15 cellular contexts compared by ENCODE assay signal in genomic region chr3:189631373-189631408, GRCh38. TPM values are rescaled to one million over a fixed set of nuclear protein-coding genes. Genes with fewer than 3 reads are reported as not detected.
DNase-seq lines count a peak whose midpoint lies in the region; ATAC-seq, FAIRE-seq and TF ChIP-seq lines count a peak whose summit lies in the region.
"Had no signal": no experiment of that assay in that cellular context is flagged by ENCODE, and none has a peak within 500 bp of the region (broad histone marks: within the 10 kb centered on the region; RNA-seq: fewer than 3 reads in every experiment).

Gene TP63, plus strand, starts transcription at chr3:189631389. Its CDS starts 127 bp downstream, at chr3:189631516.

- POLR2A ChIA-PET in GM12878 (lab: Charles Lee), result interaction anchor here (1.7 kb wide), 1 partner anchor 24 kb away, joined by 4 read pairs; no protein-coding TSS in a partner anchor

- H3K9me3 ChIP-seq in BLaER1 (no peaks in the 10 kb centered on the region), GM12878 (replicated peaks; ENCODE audit: control insufficient read depth, insufficient read depth, low read length) (peaks cover 2% of the 10 kb centered on the region; the same call in 2 of the 3 replicates), muscle layer of duodenum (ENCODE audit: control insufficient read depth in 1 of 2, low read length in 2 of 2) (no peaks in the 10 kb centered on the region)
- H3K9me3 ChIP-seq: colonic mucosa, HAP-1, left lung had no signal

- RAD21 ChIA-PET in GM12878 (lab: Charles Lee; ENCODE audit: unreplicated experiment), result interaction anchor here (1.0 to 3.9 kb wide), 13 partner anchors 10 to 358 kb away, joined by 3 to 29 read pairs (median 5); no protein-coding TSS in a partner anchor

- no peak for FAIRE-seq in GM12878 (lab: Jason Lieb, UNC)

- no peak for TF ChIP-seq RAD21 in GM12878 (IDR thresholded peaks at IDR 0.05; ENCODE audit: insufficient read depth, low read depth, low read length)

- no peaks in the 10 kb centered on the region for H4K20me1 ChIP-seq in BLaER1
- no peaks in the 10 kb centered on the region for H4K20me1 ChIP-seq in GM23338 (replicated peaks; ENCODE audit: insufficient read depth)
- H4K20me1 ChIP-seq in GM12878 (ENCODE audit: control insufficient read depth, insufficient read depth), result no peaks in the 10 kb centered on the region

- H3K9me2 ChIP-seq in GM23338 (ENCODE audit: insufficient read depth), result no peaks in the 10 kb centered on the region

- H3K4me1 ChIP-seq in BLaER1 (peaks cover 38% of the 10 kb centered on the region), GM23338 (ENCODE audit: insufficient read depth) (peaks cover 24% of the 10 kb centered on the region), GM12878 (ENCODE audit: control insufficient read depth, insufficient read depth, low read length) (peaks cover 10% of the 10 kb centered on the region; the same call in 1 of the 2 replicates), muscle layer of duodenum (ENCODE audit: control insufficient read depth in 1 of 2, insufficient read depth in 2 of 2, low read length in 2 of 2) (peaks cover 0 to 4% of the 10 kb centered on the region in 2 donors)
- H3K4me1 ChIP-seq: colonic mucosa, HAP-1 had no signal

- H2AFZ ChIP-seq in GM23338 (peak within 1 kb of the TSS; percentile 34; the same call in 1 of the 2 replicates), GM12878 (ENCODE audit: control insufficient read depth, low read depth, low read length) (peak within 1 kb of the TSS; percentile 65)

- TF ChIP-seq CTCF in GM23338 (conservative IDR thresholded peaks at IDR 0.05; ENCODE audit: low read depth in 2 of 2) (no peak), GM12878 (IDR thresholded peaks at IDR 0.05 in 2 of 3, conservative IDR thresholded peaks at IDR 0.05 in 1 of 3; ENCODE audit: control insufficient read depth in 2 of 3, extremely low read depth in 1 of 3, insufficient read depth in 1 of 3, low read depth in 3 of 3, low read length in 3 of 3) (no peak)

- peaks cover 34% of the 10 kb centered on the region for H3K4me1 Mint-ChIP-seq in GM23338

- DNase-seq in GM23338 (ENCODE audit: low spot score) (no peak), GM12878 (ENCODE audit: low read depth, low spot score) (no peak), DMS53 treated with DMSO at 0.1 percent for 48 hours (lab: John Stamatoyannopoulos, UW; ENCODE audit: unreplicated experiment) (no peak), head of caudate nucleus (no peak)
- DNase-seq: colonic mucosa, KBM-7, left lung, posterior cingulate gyrus had no signal

- no peak for TF ChIP-seq EP300 in GM12878 (IDR thresholded peaks at IDR 0.05; ENCODE audit: borderline replicate concordance in 1 of 2, control insufficient read depth in 1 of 2, low read depth in 2 of 2, low read length in 2 of 2)

- H3K36me3 Mint-ChIP-seq in GM23338 (ENCODE audit: low read depth), result no peaks in the 10 kb centered on the region
- H3K36me3 Mint-ChIP-seq: type B pancreatic cell had no signal

- intact Hi-C loops in GM12878 (cut with micrococcal nuclease; ENCODE audit: unreplicated experiment), result loop anchor here (2.0 to 5.0 kb wide), 6 partner anchors 44 to 359 kb away; no protein-coding TSS in a partner anchor
- intact Hi-C loops in head of caudate nucleus (cut with DNase I), result no loop called here

- H3K36me3 ChIP-seq in BLaER1 (no peaks in the 10 kb centered on the region), GM23338 (ENCODE audit: insufficient read depth) (no peaks in the 10 kb centered on the region), GM12878 (ENCODE audit: control insufficient read depth in 2 of 2, insufficient read depth in 2 of 2, low read length in 1 of 2) (no peaks in the 10 kb centered on the region), muscle layer of duodenum (ENCODE audit: control insufficient read depth in 1 of 2, insufficient read depth in 2 of 2, low read length in 2 of 2) (no peaks in the 10 kb centered on the region)
- H3K36me3 ChIP-seq: colonic mucosa, HAP-1, left lung had no signal

- no peak for TF ChIP-seq POLR2A in GM12878 (IDR thresholded peaks at IDR 0.05; ENCODE audit: low read depth, low read length)

- H3K27me3 ChIP-seq in BLaER1 (no peaks in the 10 kb centered on the region), GM23338 (ENCODE audit: insufficient read depth) (no peaks in the 10 kb centered on the region), GM12878 (replicated peaks in 1 of 2; ENCODE audit: control insufficient read depth in 2 of 2, insufficient read depth in 2 of 2, low read length in 1 of 2) (no peaks in the 10 kb centered on the region), muscle layer of duodenum (ENCODE audit: low read depth, low read length) (no peaks in the 10 kb centered on the region)
- H3K27me3 ChIP-seq: colonic mucosa, left lung had no signal

- H3K4me3 ChIP-seq in BLaER1 (peak within 1 kb of the TSS; percentile 21), GM23338 (no peak within 1 kb of the TSS), GM12878 (peak within 1 kb of the TSS; percentile 65), muscle layer of duodenum (ENCODE audit: low read depth in 1 of 2, low read length in 2 of 2) (peak within 1 kb of the TSS; percentile 28 to 31)
- H3K4me3 ChIP-seq: colonic mucosa, HAP-1, left lung had no signal

- CTCF ChIA-PET in GM12878 (lab: Yijun Ruan, JAX), result interaction anchor here (0.9 to 2.3 kb wide), 5 partner anchors 10 to 358 kb away, joined by 3 to 7 read pairs (median 4); no protein-coding TSS in a partner anchor

- BruUV-seq in GM12878 (replicated peaks; lab: Mats Ljungman, UMichigan), result no TSS peak

- no peak within 1 kb of the TSS for H3K27ac Mint-ChIP-seq in GM23338
- H3K27ac Mint-ChIP-seq: activated naive CD4-positive, alpha-beta T cell treated with anti-CD3 and anti-CD28 coated beads for 36 hours; type B pancreatic cell had no signal

- H3K79me2 ChIP-seq in GM23338 (replicated peaks; ENCODE audit: insufficient read depth) (no peaks in the 10 kb centered on the region), GM12878 (ENCODE audit: control insufficient read depth, insufficient read depth, low read length) (peaks cover 19% of the 10 kb centered on the region)

- peak within 1 kb of the TSS; percentile 71 for H3K4me2 ChIP-seq in BLaER1
- H3K4me2 ChIP-seq in GM23338, result no peak within 1 kb of the TSS
- peak within 1 kb of the TSS; percentile 82 for H3K4me2 ChIP-seq in GM12878 (ENCODE audit: control insufficient read depth, insufficient read depth)

- H3K4me3 Mint-ChIP-seq in GM23338, result no peak within 1 kb of the TSS
- H3K4me3 Mint-ChIP-seq: activated naive CD4-positive, alpha-beta T cell treated with anti-CD3 and anti-CD28 coated beads for 36 hours; type B pancreatic cell had no signal

- peaks cover 2% of the 10 kb centered on the region for H3K27me3 Mint-ChIP-seq in GM23338 (ENCODE audit: insufficient read depth, low read depth, poor library complexity)

- no peaks in the 10 kb centered on the region for H3F3A ChIP-seq in GM23338 (replicated peaks; ENCODE audit: low read depth)

- peak within 1 kb of the TSS; percentile 47; the same call in 1 of the 2 replicates for H3K9ac ChIP-seq in BLaER1
- peak within 1 kb of the TSS; percentile 48 for H3K9ac ChIP-seq in GM12878 (ENCODE audit: control insufficient read depth, insufficient read depth, low read length)

- SMC1A ChIA-PET in GM12878 (lab: Charles Lee; ENCODE audit: uncharacterized antibody, unreplicated experiment), result interaction anchor here (1.0 to 5.5 kb wide), 17 partner anchors 9 to 746 kb away, joined by 3 to 39 read pairs (median 6); no protein-coding TSS in a partner anchor

- peak within 1 kb of the TSS; percentile 46 for H3K27ac ChIP-seq in BLaER1
- H3K27ac ChIP-seq in GM23338 (ENCODE audit: low read depth), result no peak within 1 kb of the TSS
- H3K27ac ChIP-seq in GM12878 (ENCODE audit: control insufficient read depth, insufficient read depth), result peak within 1 kb of the TSS; percentile 86
- H3K27ac ChIP-seq in muscle layer of duodenum (ENCODE audit: low read length), result peak within 1 kb of the TSS; percentile 39
- H3K27ac ChIP-seq: colonic mucosa, left lung had no signal

- ATAC-seq in GM23338, result no peak
- no peak for ATAC-seq in GM12878
- no peak for ATAC-seq in GM21447 (IDR thresholded peaks at IDR 0.05; ENCODE audit: unreplicated experiment)
- ATAC-seq in GM19035 (IDR thresholded peaks at IDR 0.05; ENCODE audit: unreplicated experiment), result no peak

- H3K9me3 Mint-ChIP-seq in GM23338, result no peaks in the 10 kb centered on the region
- H3K9me3 Mint-ChIP-seq: activated naive CD4-positive, alpha-beta T cell treated with anti-CD3 and anti-CD28 coated beads for 36 hours; type B pancreatic cell had no signal

- in situ Hi-C loops in GM12878 (cut with MboI), result no loop called here

TF ChIP-seq in GM23338, 12 proteins besides CTCF, POLR2A, EP300 and RAD21 (continues in another document):
- TF ChIP-seq NANOG (IDR thresholded peaks at IDR 0.05; ENCODE audit: borderline replicate concordance) (no peak), ZNF114 (CRISPR knock-in tag; IDR thresholded peaks at IDR 0.05) (no peak), EZH2phosphoT487 (IDR thresholded peaks at IDR 0.05; ENCODE audit: unreplicated experiment) (no peak), STAT1 (IDR thresholded peaks at IDR 0.05; ENCODE audit: unreplicated experiment) (no peak)

TF ChIP-seq in GM12878, 131 proteins besides CTCF, POLR2A, EP300 and RAD21 (continues in another document):
- TF ChIP-seq EGR1 (IDR thresholded peaks at IDR 0.05; ENCODE audit: borderline replicate concordance in 1 of 2, low read depth in 2 of 2, low read length in 2 of 2), result no peak
- no peak for TF ChIP-seq CHD2 (IDR thresholded peaks at IDR 0.05; ENCODE audit: borderline replicate concordance, low read depth, low read length)
- TF ChIP-seq LARP7 (IDR thresholded peaks at IDR 0.05), result no peak
- no peak for TF ChIP-seq HDGF (IDR thresholded peaks at IDR 0.05)
- no peak for TF ChIP-seq POU2F2 (IDR thresholded peaks at IDR 0.05; ENCODE audit: borderline replicate concordance, low read depth, low read length)

RNA-seq across cellular contexts. Expression of gene TP63, which starts in this region (rescaled TPM):
- total RNA-seq in GM23338 (2014; rRNA removed; shearing (Covaris generic)), result not detected in 2 replicates
- polyA plus RNA-seq in GM23338 (2016; fragmentation: Nextera tagmentation; extraction: Ambion mirVana) (0.30 TPM in 1 of 2 replicates, not detected in the other), GM12878 (2011; rRNA removed) (4.1 and 6.0 TPM in 2 replicates), GM12878 (2014; fragmentation: Illumina TruSeq; extraction: Trizol) (7.3 and 8.5 TPM in 2 replicates), GM12878 (2014; fragmentation: Nextera tagmentation; extraction: Ambion mirVana) (1 to 10 TPM; 1.4 to 1.8 TPM), GM12878 (2014; rRNA removed) (4.1 and 6.1 TPM in 2 replicates), GM12878 (2016; fragmentation: Nextera tagmentation; extraction: Ambion mirVana) (10 to 100 TPM in 1 of 2 experiments, 1 to 10 TPM in 1; 8.6 to 10.8 TPM)
- 21.5 and 25.8 TPM in 2 replicates for total RNA-seq in GM12878 (2013; cell fraction: nucleolus; rRNA removed)
- total RNA-seq in GM12878 (2014; rRNA removed) (5.1 and 5.2 TPM in 2 replicates), GM12878 (2014; rRNA removed; fragmentation: Illumina TruSeq; extraction: Trizol) (6.1 and 6.4 TPM in 2 replicates), GM12878 (2021) (8.3 and 9.8 TPM in 2 replicates)
- polyA plus RNA-seq in GM12878 (2011; ENCODE audit: low read depth), result 6.6 TPM
- 8.6 and 10.4 TPM in 2 replicates for polyA plus RNA-seq in GM12878 (2011; cell fraction: cytosol; rRNA removed)
- 5.0 and 6.7 TPM in 2 replicates for polyA plus RNA-seq in GM12878 (2011; cell fraction: nucleus; rRNA removed)
- 8.9 and 9.6 TPM in 2 replicates for polyA plus RNA-seq in GM12878 (2012)
- 10.6 and 15.3 TPM in 2 replicates for polyA minus RNA-seq in GM12878 (2011; rRNA and poly(A)+ RNA removed)
- 5.7 and 6.4 TPM in 2 replicates for polyA minus RNA-seq in GM12878 (2011; cell fraction: cytosol; rRNA and poly(A)+ RNA removed)
- 6.3 and 12.6 TPM in 2 replicates for polyA minus RNA-seq in GM12878 (2011; cell fraction: nucleus; rRNA and poly(A)+ RNA removed)
- total RNA-seq: colonic mucosa had no signal
